ENCODE assay signal across 15 cellular contexts in the genomic region with DNA sequence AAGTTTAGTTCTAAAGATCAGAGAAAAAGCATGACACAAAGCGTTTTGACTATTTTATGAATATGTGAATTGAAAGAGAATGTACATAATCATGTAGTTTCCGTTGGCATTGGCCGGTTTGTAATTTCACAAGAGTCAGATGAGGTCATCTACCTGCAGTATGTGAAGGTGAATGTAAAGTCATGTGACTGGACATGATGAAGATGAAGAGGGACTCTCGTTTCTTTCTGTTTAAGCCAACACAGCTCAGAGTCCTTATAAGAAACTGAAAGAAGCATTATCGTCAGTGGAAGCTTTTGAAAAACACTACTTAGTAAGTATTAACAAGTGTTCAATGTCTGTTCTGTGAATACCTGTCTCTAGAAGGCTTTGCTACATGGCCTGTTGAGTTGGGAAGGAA.
"Had no signal": no experiment of that assay in that cellular context is flagged by ENCODE, and none has a peak within 500 bp of the region (broad histone marks: within the 10 kb centered on the region; RNA-seq: fewer than 3 reads in every experiment).

No MANE protein-coding gene starts in this region.

- H3K36me3 ChIP-seq: uterus had no signal

- H3K9me3 ChIP-seq: heart right ventricle, left ventricle myocardium inferior, psoas muscle, spleen, thyroid gland, uterus had no signal

- ATAC-seq: heart right ventricle, psoas muscle, sciatic nerve had no signal

- DNase-seq: caudate nucleus; effector CD8-positive, alpha-beta T cell; heart right ventricle; kidney; left ventricle myocardium inferior; psoas muscle; SIG-M5; spleen; stimulated activated CD4-positive, alpha-beta T cell treated with anti-CD3 and anti-CD28 coated beads, Interleukin-1b, Interleukin-23, amount 100 ng/mL, for 48 hours; T-helper 9 cell; thyroid gland; uterus had no signal

- H3K4me3 Mint-ChIP-seq: memory B cell had no signal

- H3K27me3 Mint-ChIP-seq: memory B cell had no signal

- H3K27ac ChIP-seq: coronary artery, heart right ventricle, left ventricle myocardium inferior, psoas muscle, spleen, thyroid gland, uterus had no signal

- H3K9me3 Mint-ChIP-seq: memory B cell had no signal

- H3K4me3 ChIP-seq: coronary artery, heart right ventricle, left ventricle myocardium inferior, psoas muscle, spleen, thyroid gland, uterus had no signal

- H3K27ac Mint-ChIP-seq: memory B cell had no signal

- H3K27me3 ChIP-seq: heart right ventricle, spleen, thyroid gland, uterus had no signal

- H3K4me1 ChIP-seq: heart right ventricle, left ventricle myocardium inferior, psoas muscle, uterus had no signal
